ENCODE assay signal across 21 cellular contexts in the genomic region with DNA sequence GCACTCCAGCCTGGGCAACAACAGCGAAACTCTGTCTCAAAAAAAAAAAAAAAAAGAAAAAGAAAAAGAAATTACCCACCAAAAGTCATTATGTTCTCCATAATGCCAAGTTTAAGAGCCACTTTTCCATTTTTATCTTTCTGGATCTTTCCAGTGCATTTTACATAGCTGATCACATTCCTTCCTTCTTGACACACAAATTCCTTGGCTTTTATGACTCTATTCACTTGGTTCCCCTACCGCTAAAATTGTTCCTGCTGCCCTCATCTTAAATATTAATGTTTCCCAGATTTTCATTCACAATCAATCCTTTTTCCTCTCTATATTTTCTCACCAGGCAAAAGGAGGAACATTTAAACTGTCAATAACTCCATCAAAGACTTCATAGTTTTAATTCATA. TPM values are rescaled to one million over a fixed set of nuclear protein-coding genes. Genes with fewer than 3 reads are reported as not detected.
DNase-seq lines count a peak whose midpoint lies in the region; ATAC-seq, FAIRE-seq and TF ChIP-seq lines count a peak whose summit lies in the region.
"Had no signal": no experiment of that assay in that cellular context is flagged by ENCODE, and none has a peak within 500 bp of the region (broad histone marks: within the 10 kb centered on the region; RNA-seq: fewer than 3 reads in every experiment).

No MANE protein-coding gene starts in this region.

- H2AFZ ChIP-seq in astrocyte (ENCODE audit: low read depth, low read length) (no peak overlapping the region), OCI-LY7 (ENCODE audit: low read length) (no peak overlapping the region)

- H3K9me2 ChIP-seq in OCI-LY7 (ENCODE audit: insufficient read depth, low read length) = no peaks in the 10 kb centered on the region

- intact Hi-C loops in natural killer cell (cut with micrococcal nuclease) = no loop called here
- intact Hi-C loops in OCI-LY7 (cut with micrococcal nuclease; ENCODE audit: unreplicated experiment) = no loop called here

- no peak overlapping the region for H3K4me3 Mint-ChIP-seq in natural killer cell
- no peak overlapping the region for H3K4me3 Mint-ChIP-seq in natural killer cell treated with Interleukin-12 subunit alpha and Interleukin-12 subunit beta and Interleukin-15 and Interleukin-18, amount 100 ng/mL, for 72 hours
- no peak overlapping the region for H3K4me3 Mint-ChIP-seq in astrocyte (ENCODE audit: unreplicated experiment)
- H3K4me3 Mint-ChIP-seq in endothelial cell (ENCODE audit: unreplicated experiment) = no peak overlapping the region

- no peak overlapping the region for H3K27ac ChIP-seq in astrocyte (ENCODE audit: low read depth, low read length)
- no peak overlapping the region for H3K27ac ChIP-seq in OCI-LY7 (ENCODE audit: low read depth, low read length, poor library complexity, severe bottlenecking)
- H3K27ac ChIP-seq: KMS-11 had no signal

- H3K36me3 ChIP-seq in astrocyte (ENCODE audit: insufficient read depth, low read length) (no peaks in the 10 kb centered on the region), OCI-LY7 (ENCODE audit: insufficient read depth, low read length) (peaks cover 78% of the 10 kb centered on the region)

- H3K27ac Mint-ChIP-seq in natural killer cell (peak overlapping the region; percentile 5 to 20), astrocyte (ENCODE audit: unreplicated experiment) (no peak overlapping the region), endothelial cell (ENCODE audit: unreplicated experiment) (no peak overlapping the region)
- peak overlapping the region in 1 of 2 donors; percentile 3 for H3K27ac Mint-ChIP-seq in natural killer cell treated with Interleukin-12 subunit alpha and Interleukin-12 subunit beta and Interleukin-15 and Interleukin-18, amount 100 ng/mL, for 72 hours

- no peak for TF ChIP-seq CTCF in natural killer cell (IDR thresholded peaks at IDR 0.05)
- TF ChIP-seq CTCF in astrocyte (IDR thresholded peaks at IDR 0.05; ENCODE audit: insufficient read depth, low read depth, low read length) = no peak
- TF ChIP-seq CTCF in endothelial cell (IDR thresholded peaks at IDR 0.05; ENCODE audit: unreplicated experiment) = no peak
- TF ChIP-seq CTCF in OCI-LY7 (conservative IDR thresholded peaks at IDR 0.05; ENCODE audit: low read length) = no peak

- H3K36me3 Mint-ChIP-seq in natural killer cell = peaks cover 46% of the 10 kb centered on the region
- H3K36me3 Mint-ChIP-seq in natural killer cell treated with Interleukin-12 subunit alpha and Interleukin-12 subunit beta and Interleukin-15 and Interleukin-18, amount 100 ng/mL, for 72 hours = peaks cover 43% of the 10 kb centered on the region
- peaks cover 24% of the 10 kb centered on the region for H3K36me3 Mint-ChIP-seq in astrocyte (ENCODE audit: low read depth, unreplicated experiment)
- H3K36me3 Mint-ChIP-seq in endothelial cell (ENCODE audit: low read depth, unreplicated experiment) = peaks cover 50% of the 10 kb centered on the region

- POLR2A ChIA-PET in OCI-LY7 (lab: Charles Lee) = interaction anchor here (0.7 kb wide), 1 partner anchor 210 kb away, joined by 8 read pairs; no protein-coding TSS in a partner anchor

- H3K9me3 Mint-ChIP-seq in natural killer cell = no peaks in the 10 kb centered on the region
- no peaks in the 10 kb centered on the region for H3K9me3 Mint-ChIP-seq in natural killer cell treated with Interleukin-12 subunit alpha and Interleukin-12 subunit beta and Interleukin-15 and Interleukin-18, amount 100 ng/mL, for 72 hours
- peaks cover 3% of the 10 kb centered on the region for H3K9me3 Mint-ChIP-seq in astrocyte (ENCODE audit: unreplicated experiment)
- H3K9me3 Mint-ChIP-seq in endothelial cell (ENCODE audit: unreplicated experiment) = no peaks in the 10 kb centered on the region

- peaks cover 13% of the 10 kb centered on the region for H3K79me2 ChIP-seq in astrocyte (ENCODE audit: insufficient read depth, low read length)
- H3K79me2 ChIP-seq in OCI-LY7 (ENCODE audit: insufficient read depth, low read depth, low read length) = no peaks in the 10 kb centered on the region

- H3K4me1 ChIP-seq in astrocyte (ENCODE audit: insufficient read depth, low read length) (peaks cover 4% of the 10 kb centered on the region), OCI-LY7 (ENCODE audit: insufficient read depth, low read length, poor library complexity, severe bottlenecking) (no peaks in the 10 kb centered on the region)

- BruUV-seq in OCI-LY7 (replicated peaks; lab: Mats Ljungman, UMichigan) = no TSS peak

- H3K4me1 Mint-ChIP-seq in natural killer cell = peaks cover 33 to 55% of the 10 kb centered on the region in 2 donors
- H3K4me1 Mint-ChIP-seq in natural killer cell treated with Interleukin-12 subunit alpha and Interleukin-12 subunit beta and Interleukin-15 and Interleukin-18, amount 100 ng/mL, for 72 hours (ENCODE audit: low read depth in 2 of 2) = peaks cover 18 to 26% of the 10 kb centered on the region in 2 donors
- H3K4me1 Mint-ChIP-seq in astrocyte (ENCODE audit: low read depth, unreplicated experiment) = peaks cover 6% of the 10 kb centered on the region
- peaks cover 9% of the 10 kb centered on the region for H3K4me1 Mint-ChIP-seq in endothelial cell (ENCODE audit: unreplicated experiment)

- H3K4me2 ChIP-seq in astrocyte (ENCODE audit: low read length) = no peak overlapping the region
- no peak overlapping the region for H3K4me2 ChIP-seq in OCI-LY7 (ENCODE audit: low read length)
- H3K4me2 ChIP-seq: KMS-11 had no signal

- peak; percentile 5 for FAIRE-seq in astrocyte (lab: Jason Lieb, UNC)
- FAIRE-seq: GM12892 had no signal

- DNase-seq in natural killer cell (no peak), EH (ENCODE audit: low read depth) (peak; percentile 35), astrocyte (ENCODE audit: low read depth) (peak; percentile 29), cerebellar cortex (ENCODE audit: low spot score) (no peak), endothelial cell (ENCODE audit: low spot score) (no peak), OCI-LY7 (ENCODE audit: low spot score) (no peak)
- no peak for DNase-seq in natural killer cell treated with Interleukin-12 subunit alpha and Interleukin-12 subunit beta and Interleukin-15 and Interleukin-18, amount 100 ng/mL, for 72 hours (ENCODE audit: low spot score)
- DNase-seq: ACHN, BE2C, DND-41, GF-D8, H7, NCI-H1048, NCI-H1436 treated with DMSO at 0.1 percent for 48 hours, NCI-H2029 treated with DMSO at 0.1 percent for 48 hours, NCI-H2171 treated with DMSO at 0.1 percent for 48 hours, NCI-H748 treated with DMSO at 0.1 percent for 48 hours, RPMI8226, SIG-M5 had no signal

- no peak overlapping the region for H3K9ac ChIP-seq in astrocyte (ENCODE audit: low read length)
- H3K9ac ChIP-seq: KMS-11 had no signal

- CTCF ChIA-PET in OCI-LY7 (lab: Charles Lee; ENCODE audit: unreplicated experiment) = no interaction called here

- H4K20me1 ChIP-seq in astrocyte (ENCODE audit: insufficient read depth, low read length) (peaks cover 8% of the 10 kb centered on the region), OCI-LY7 (ENCODE audit: insufficient read depth, low read length) (no peaks in the 10 kb centered on the region)

- H3K4me3 ChIP-seq in astrocyte (ENCODE audit: insufficient read depth, low read depth, low read length) = no peak overlapping the region
- no peak overlapping the region for H3K4me3 ChIP-seq in OCI-LY7 (ENCODE audit: low read depth, low read length, poor library complexity, severe bottlenecking)

- H3K9me3 ChIP-seq in astrocyte (ENCODE audit: insufficient read depth, low read depth, low read length) (no peaks in the 10 kb centered on the region), OCI-LY7 (ENCODE audit: low read length) (no peaks in the 10 kb centered on the region)
- H3K9me3 ChIP-seq: BE2C had no signal

- H3K27me3 ChIP-seq in astrocyte (ENCODE audit: insufficient read depth, low read length) = no peaks in the 10 kb centered on the region
- H3K27me3 ChIP-seq: BE2C had no signal

- H3K27me3 Mint-ChIP-seq in natural killer cell (ENCODE audit: low read depth in 2 of 2) (no peaks in the 10 kb centered on the region), astrocyte (ENCODE audit: low read depth, unreplicated experiment) (no peaks in the 10 kb centered on the region), endothelial cell (ENCODE audit: unreplicated experiment) (no peaks in the 10 kb centered on the region)
- no peaks in the 10 kb centered on the region for H3K27me3 Mint-ChIP-seq in natural killer cell treated with Interleukin-12 subunit alpha and Interleukin-12 subunit beta and Interleukin-15 and Interleukin-18, amount 100 ng/mL, for 72 hours

- ATAC-seq in natural killer cell = no peak
- ATAC-seq in natural killer cell treated with Interleukin-12 subunit alpha and Interleukin-12 subunit beta and Interleukin-15 and Interleukin-18, amount 100 ng/mL, for 72 hours = no peak

RNA-seq across cellular contexts. Expression of gene KLHL28, which starts 20.2 kb away (rescaled TPM):
- total RNA-seq in natural killer cell (10 to 100 TPM; 47.6 to 59.7 (median 56.0) TPM), astrocyte (21.2 and 22.1 TPM in 2 replicates), endothelial cell (ENCODE audit: unreplicated experiment) (14.3 TPM), OCI-LY7 (2022) (11.9 and 12.7 TPM in 2 replicates)
- total RNA-seq in natural killer cell treated with Interleukin-12 subunit alpha and Interleukin-12 subunit beta and Interleukin-15 and Interleukin-18, amount 100 ng/mL, for 72 hours = 10 to 100 TPM; 13.8 to 16.5 TPM
- 3.7 and 10.6 TPM in 2 replicates for total RNA-seq in OCI-LY7 (2014; rRNA removed; shearing (Covaris generic))

RNA-seq across cellular contexts. Expression of gene TOGARAM1, which starts 20.4 kb away (rescaled TPM):
- total RNA-seq in natural killer cell (10 to 100 TPM; 17.4 to 21.4 (median 19.6) TPM), astrocyte (14.7 and 15.2 TPM in 2 replicates), endothelial cell (ENCODE audit: unreplicated experiment) (17.1 TPM), OCI-LY7 (2022) (11.6 and 14.2 TPM in 2 replicates)
- 10 to 100 TPM; 11.0 to 11.5 TPM for total RNA-seq in natural killer cell treated with Interleukin-12 subunit alpha and Interleukin-12 subunit beta and Interleukin-15 and Interleukin-18, amount 100 ng/mL, for 72 hours
- 11.4 and 12.4 TPM in 2 replicates for total RNA-seq in OCI-LY7 (2014; rRNA removed; shearing (Covaris generic))

Comparison
In these comparisons a context has a peak if more than half of its experiments do, and no peak if none do; other contexts are left out.
1. DNase-seq: peak in EH (single experiment) and astrocyte (single experiment); none in natural killer cell (single experiment), natural killer cell treated with Interleukin-12 subunit alpha and Interleukin-12 subunit beta and Interleukin-15 and Interleukin-18, amount 100 ng/mL, for 72 hours (single experiment), cerebellar cortex (single experiment), endothelial cell (single experiment) and OCI-LY7 (single experiment).
2. H3K27ac Mint-ChIP-seq: peak in natural killer cell (2 of 2); none in astrocyte (single experiment) and endothelial cell (single experiment).